Comparison of ENCODE assay signal across 34 cellular contexts in genomic region chr6:94639564-94639963, GRCh38.
"Had no signal": no experiment of that assay in that cellular context is flagged by ENCODE, and none has a peak within 500 bp of the region (broad histone marks: within the 10 kb centered on the region; RNA-seq: fewer than 3 reads in every experiment).

No MANE protein-coding gene starts in this region.

- H3K9me3 ChIP-seq: MG63 had no signal

- DNase-seq: Karpas-422, Kasumi-1, KG1, MG63, MM.1S, MV-4-11, NCI-H1048, NCI-H1092, NCI-H1092 treated with DMSO at 0.1 percent for 48 hours, NCI-H1105, NCI-H1105 treated with DMSO at 0.1 percent for 48 hours, NCI-H1417, NCI-H1417 treated with DMSO at 0.1 percent for 48 hours, NCI-H1436, NCI-H1436 treated with DMSO at 0.1 percent for 48 hours, NCI-H146, NCI-H1694, NCI-H1694 treated with DMSO at 0.1 percent for 48 hours, NCI-H187, NCI-H187 treated with DMSO at 0.1 percent for 48 hours, NCI-H1930, NCI-H2029, NCI-H2029 treated with DMSO at 0.1 percent for 48 hours, NCI-H2081, NCI-H2081 treated with DMSO at 0.1 percent for 48 hours, NCI-H2107, NCI-H2171, NCI-H2171 treated with DMSO at 0.1 percent for 48 hours, NCI-H2227 treated with DMSO at 0.1 percent for 48 hours, NCI-H226, NCI-H345, NCI-H446, NCI-H446 treated with DMSO at 0.1 percent for 48 hours had no signal

- H3K4me3 ChIP-seq: MG63 had no signal

- H3K27me3 ChIP-seq: MG63 had no signal

- H3K27ac ChIP-seq: KMS-11 had no signal

- H3K36me3 ChIP-seq: MG63 had no signal

- H3K9ac ChIP-seq: KMS-11 had no signal
